21 cellular contexts compared by ENCODE assay signal in the genomic region with DNA sequence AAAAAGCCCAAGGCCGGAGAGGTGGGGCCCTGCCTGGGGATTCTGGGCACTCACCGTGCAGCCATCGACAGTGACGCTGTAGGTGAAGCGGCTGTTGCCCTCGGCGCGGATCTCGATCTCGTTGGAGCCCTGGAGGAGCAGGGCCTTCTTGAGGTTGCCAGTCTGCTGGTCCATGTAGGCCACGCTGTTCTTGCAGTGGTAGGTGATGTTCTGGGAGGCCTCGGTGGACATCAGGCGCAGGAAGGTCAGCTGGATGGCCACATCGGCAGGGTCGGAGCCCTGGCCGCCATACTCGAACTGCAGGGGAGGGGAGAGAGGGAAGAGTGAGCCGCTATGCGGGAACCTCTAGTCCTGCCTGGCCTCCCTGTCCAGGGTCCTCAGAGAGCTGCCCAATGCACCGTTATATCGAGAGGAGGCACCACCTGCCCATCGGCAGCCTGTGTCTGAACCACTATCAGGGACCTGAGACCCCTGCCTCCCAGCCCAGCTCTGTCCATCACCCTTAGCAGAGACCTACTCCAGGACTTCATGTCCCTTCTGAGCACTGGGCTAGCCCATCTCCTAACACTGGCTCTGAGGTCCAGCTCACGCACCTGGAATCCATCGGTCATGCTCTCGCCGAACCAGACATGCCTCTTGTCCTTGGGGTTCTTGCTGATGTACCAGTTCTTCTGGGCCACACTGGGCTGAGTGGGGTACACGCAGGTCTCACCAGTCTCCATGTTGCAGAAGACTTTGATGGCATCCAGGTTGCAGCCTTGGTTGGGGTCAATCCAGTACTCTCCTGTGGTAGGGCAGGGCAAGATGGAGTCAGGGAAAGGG. TPM values are rescaled to one million over a fixed set of nuclear protein-coding genes. Genes with fewer than 3 reads are reported as not detected.
DNase-seq lines count a peak whose midpoint lies in the region; ATAC-seq and TF ChIP-seq lines count a peak whose summit lies in the region.
"Had no signal": no experiment of that assay in that cellular context is flagged by ENCODE, and none has a peak within 500 bp of the region (broad histone marks: within the 10 kb centered on the region; RNA-seq: fewer than 3 reads in every experiment).

No MANE protein-coding gene starts in this region.

- H3F3A ChIP-seq in smooth muscle cell (ENCODE audit: low read depth) = peaks cover 68% of the 10 kb centered on the region

- H3K9me3 ChIP-seq in BLaER1 = no peaks in the 10 kb centered on the region
- H3K9me3 ChIP-seq in ascending aorta = no peaks in the 10 kb centered on the region
- no peaks in the 10 kb centered on the region for H3K9me3 ChIP-seq in smooth muscle cell (replicated peaks; ENCODE audit: low read depth)
- H3K9me3 ChIP-seq: colonic mucosa, heart left ventricle, upper lobe of right lung had no signal

- no peak overlapping the region for H2AFZ ChIP-seq in smooth muscle cell (ENCODE audit: low read depth)

- H3K4me1 ChIP-seq in BLaER1 = peaks cover 54% of the 10 kb centered on the region
- peaks cover 8 to 24% of the 10 kb centered on the region in 2 donors for H3K4me1 ChIP-seq in ascending aorta
- H3K4me1 ChIP-seq in smooth muscle cell (ENCODE audit: low read depth) = peaks cover 8% of the 10 kb centered on the region
- H3K4me1 ChIP-seq: colonic mucosa had no signal

- no peak for ATAC-seq in HG02973 (IDR thresholded peaks at IDR 0.05; ENCODE audit: unreplicated experiment)
- ATAC-seq: activated CD4-positive, CD25-positive, alpha-beta regulatory T cell treated with anti-CD3 and anti-CD28 coated beads, Interleukin-2, amount 50 U/mL, for 24 hours; heart left ventricle; upper lobe of right lung had no signal

- intact Hi-C loops in ascending aorta (cut with DNase I) = no loop called here

- H3K4me2 ChIP-seq in BLaER1 (peak overlapping the region; percentile 92), smooth muscle cell (no peak overlapping the region)

- TF ChIP-seq CTCF in ascending aorta (IDR thresholded peaks at IDR 0.05) (no peak), fibroblast of villous mesenchyme (IDR thresholded peaks at IDR 0.05; ENCODE audit: insufficient read depth, low read depth, low read length) (no peak), smooth muscle cell (IDR thresholded peaks at IDR 0.05; ENCODE audit: borderline replicate concordance, insufficient read depth, poor library complexity, severe bottlenecking) (no peak), GM10266 (IDR thresholded peaks at IDR 0.05; ENCODE audit: control insufficient read depth, insufficient read depth, low read depth, missing control alignments) (no peak)

- no peak for DNase-seq in ascending aorta (ENCODE audit: low spot score in 2 of 2)
- peak; percentile 64 for DNase-seq in fibroblast of villous mesenchyme (ENCODE audit: low read depth)
- DNase-seq in smooth muscle cell (lab: John Stamatoyannopoulos, UW; ENCODE audit: unreplicated experiment) = no peak
- no peak for DNase-seq in GM10266 (ENCODE audit: extremely low spot score)
- DNase-seq in stimulated activated naive CD4-positive, alpha-beta T cell (lab: John Stamatoyannopoulos, UW) = no peak
- no peak for DNase-seq in GF-D8 (lab: John Stamatoyannopoulos, UW)
- DNase-seq: activated effector memory CD4-positive, alpha-beta T cell treated with anti-CD3 and anti-CD28 coated beads, Interleukin-2, amount 50 U/mL, for 16 hours; amygdala; colonic mucosa; COR-L47; heart left ventricle; NCI-H1694 treated with DMSO at 0.1 percent for 48 hours; NK-92 treated with Interleukin-12 subunit alpha and Interleukin-12 subunit beta, amount 100 ng/mL, for 24 hours; occipital lobe; stimulated activated CD4-positive, alpha-beta T cell treated with anti-CD3 and anti-CD28 coated beads, Interleukin-4, amount 100 ng/mL, for 4 hours; upper lobe of right lung had no signal

- no peaks in the 10 kb centered on the region for H3K79me2 ChIP-seq in smooth muscle cell (ENCODE audit: low read depth)

- H3K27me3 ChIP-seq in BLaER1 (no peaks in the 10 kb centered on the region), ascending aorta (no peaks in the 10 kb centered on the region), smooth muscle cell (ENCODE audit: low read depth) (no peaks in the 10 kb centered on the region)
- H3K27me3 ChIP-seq: colonic mucosa, heart left ventricle, upper lobe of right lung had no signal

- no peaks in the 10 kb centered on the region for H4K20me1 ChIP-seq in BLaER1
- H4K20me1 ChIP-seq in smooth muscle cell (ENCODE audit: low read depth) = peaks cover 100% of the 10 kb centered on the region

- peak overlapping the region; percentile 75; the same call in 1 of the 2 replicates for H3K27ac ChIP-seq in BLaER1
- H3K27ac ChIP-seq in ascending aorta = peak overlapping the region; percentile 97 to 99
- peak overlapping the region; percentile 99 for H3K27ac ChIP-seq in smooth muscle cell (ENCODE audit: low read depth)
- H3K27ac ChIP-seq: colonic mucosa, upper lobe of right lung had no signal

- H3K4me3 ChIP-seq in BLaER1 = no peak overlapping the region
- no peak overlapping the region for H3K4me3 ChIP-seq in ascending aorta
- H3K4me3 ChIP-seq in fibroblast of villous mesenchyme (ENCODE audit: low read depth, low read length) = no peak overlapping the region
- no peak overlapping the region for H3K4me3 ChIP-seq in smooth muscle cell
- H3K4me3 ChIP-seq: colonic mucosa, heart left ventricle, upper lobe of right lung had no signal

- H3K36me3 ChIP-seq in BLaER1 = no peaks in the 10 kb centered on the region; the same call in 1 of the 2 replicates
- H3K36me3 ChIP-seq in ascending aorta = peaks cover 50 to 53% of the 10 kb centered on the region in 2 donors
- H3K36me3 ChIP-seq in smooth muscle cell (ENCODE audit: low read depth) = no peaks in the 10 kb centered on the region
- H3K36me3 ChIP-seq: colonic mucosa had no signal

- no peak overlapping the region for H3K9ac ChIP-seq in BLaER1
- H3K9ac ChIP-seq in smooth muscle cell (ENCODE audit: low read depth) = no peak overlapping the region

- 82% methylated on average over 26 of the region's 27 CpGs for WGBS in smooth muscle cell (ENCODE audit: low lambda C conversion rate)

RNA-seq across cellular contexts. Expression of a gene that starts 15.5 kb away (rescaled TPM):
- 547 TPM for total RNA-seq in ascending aorta
- total RNA-seq in fibroblast of villous mesenchyme = 2,749 and 5,894 TPM in 2 replicates
- 3,848 and 4,141 TPM in 2 replicates for total RNA-seq in smooth muscle cell
- 18,306 and 25,649 TPM in 2 replicates for polyA plus RNA-seq in smooth muscle cell

RNA-seq across cellular contexts. Expression of a gene that starts 20.1 kb away (rescaled TPM):
- 78.5 TPM for total RNA-seq in ascending aorta
- total RNA-seq in fibroblast of villous mesenchyme = 0.32 TPM in 1 of 2 replicates, not detected in the other
- total RNA-seq in smooth muscle cell = 0.99 TPM in 1 of 2 replicates, not detected in the other
- polyA plus RNA-seq in smooth muscle cell = 1.4 and 2.1 TPM in 2 replicates
- total RNA-seq: endothelial cell of umbilical vein, HT-29, occipital lobe had no signal
- polyA plus RNA-seq: endothelial cell of umbilical vein had no signal

RNA-seq across cellular contexts. Expression of a gene that starts 35.5 kb away (rescaled TPM):
- total RNA-seq in ascending aorta (63.5 TPM), fibroblast of villous mesenchyme (38.7 and 47.1 TPM in 2 replicates), smooth muscle cell (20.8 and 21.8 TPM in 2 replicates)
- 6.7 and 10.2 TPM in 2 replicates for polyA plus RNA-seq in smooth muscle cell

RNA-seq across cellular contexts. Expression of a gene that starts 56.0 kb away (rescaled TPM):
- total RNA-seq in ascending aorta (3.2 TPM), fibroblast of villous mesenchyme (4.7 and 5.8 TPM in 2 replicates), smooth muscle cell (6.3 and 39.1 TPM in 2 replicates)
- 13.7 and 21.1 TPM in 2 replicates for polyA plus RNA-seq in smooth muscle cell

Comparison
In these comparisons a context has a peak if more than half of its experiments do, and no peak if none do; other contexts are left out.
1. RNA of a gene that starts 20.1 kb away (total RNA-seq): 78.5 TPM in ascending aorta (single experiment); 0.32 TPM in fibroblast of villous mesenchyme and 0.99 TPM in smooth muscle cell; every median in the first group is over 10 times any median in the second.
2. Peak in every context shown above with its lines, with median percentiles within 50 percentile points of each other: H3K27ac ChIP-seq.